8 cellular contexts compared by ENCODE assay signal in the genomic region with DNA sequence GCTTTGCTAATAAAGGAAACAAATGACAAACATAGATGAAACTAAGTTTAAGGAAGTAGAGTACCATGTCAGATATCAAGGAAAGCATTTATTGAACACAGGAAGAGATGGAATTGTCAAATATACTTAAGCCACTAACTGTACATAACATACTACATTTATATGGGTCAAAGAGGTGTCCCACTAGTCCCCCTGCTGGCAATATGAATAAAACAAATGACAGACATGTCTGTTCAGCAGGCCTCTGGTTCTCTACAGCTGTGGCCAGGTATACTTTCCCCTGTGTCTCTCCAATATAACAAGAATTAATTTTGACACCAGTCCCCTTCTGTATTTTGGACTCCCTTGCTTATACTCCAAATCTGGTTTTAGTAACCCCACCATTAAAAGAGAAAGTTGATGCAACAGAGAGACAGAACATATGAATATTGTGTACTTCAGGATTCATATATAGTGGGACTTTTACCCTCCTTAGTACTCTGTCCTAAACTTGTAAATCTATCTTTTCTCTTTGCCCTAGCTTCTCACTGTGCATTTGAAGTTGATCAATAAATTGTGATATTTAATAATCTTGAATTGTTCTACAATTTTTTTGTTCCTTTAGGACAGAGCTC. TPM values are rescaled to one million over a fixed set of nuclear protein-coding genes. Genes with fewer than 3 reads are reported as not detected.
DNase-seq lines count a peak whose midpoint lies in the region; ATAC-seq and TF ChIP-seq lines count a peak whose summit lies in the region.

No MANE protein-coding gene starts in this region.

- ATAC-seq in HG02938 (IDR thresholded peaks at IDR 0.05; ENCODE audit: unreplicated experiment) (peak; percentile 84), Right ventricle myocardium superior (ENCODE audit: poor library complexity) (peak; percentile 72), GM21423 (IDR thresholded peaks at IDR 0.05; ENCODE audit: unreplicated experiment) (no peak)

- TF ChIP-seq CTCF in GM12873 (IDR thresholded peaks at IDR 0.05; ENCODE audit: insufficient read depth, low read depth, low read length, missing control alignments): peak; percentile 43

- intact Hi-C loops in Right ventricle myocardium superior (cut with DNase I): no loop called here

- DNase-seq in RKO (ENCODE audit: low spot score) (peak; percentile 60), Right ventricle myocardium superior (no peak), NCI-H187 treated with DMSO at 0.1 percent for 48 hours (lab: John Stamatoyannopoulos, UW) (no peak)
- DNase-seq in activated CD4-positive, alpha-beta T cell treated with anti-CD3 and anti-CD28 coated beads for 48 hours: no peak
- DNase-seq in activated CD4-positive, alpha-beta T cell treated with anti-CD3 and anti-CD28 coated beads for 1 hour: no peak

RNA-seq across cellular contexts. Expression of a gene that starts 42.9 kb away (rescaled TPM):
- total RNA-seq in Right ventricle myocardium superior: 1,239 TPM
